Comparison of ENCODE assay signal across 8 cellular contexts in genomic region chr11:832529-833113, GRCh38. TPM values are rescaled to one million over a fixed set of nuclear protein-coding genes. Genes with fewer than 3 reads are reported as not detected.
A peak's percentile ranks its signal among the peaks of the same experiment; 100 is the strongest.
DNase-seq lines count a peak whose midpoint lies in the region; ATAC-seq and TF ChIP-seq lines count a peak whose summit lies in the region.

Gene CD151 (plus strand): TSS chr11:832952. CDS start chr11:836070, 3,118 bp downstream.

- CTCF ChIA-PET in activated CD8-positive, alpha-beta T cell treated with anti-CD3 and anti-CD28 coated beads for 36 hours (lab: Charles Lee), result interaction anchor here (1.2 to 2.4 kb wide), 2 partner anchors 13 to 106 kb away, joined by 3 to 11 read pairs; partner anchors contain the start of gene PNPLA2

- no peak for TF ChIP-seq EP300 in upper lobe of left lung (IDR thresholded peaks at IDR 0.05)

- no peak for TF ChIP-seq CTCF in activated CD8-positive, alpha-beta T cell treated with anti-CD3 and anti-CD28 coated beads for 36 hours (IDR thresholded peaks at IDR 0.05)
- TF ChIP-seq CTCF in epithelial cell of proximal tubule (conservative IDR thresholded peaks at IDR 0.05; ENCODE audit: low read depth, low read length) (no peak), upper lobe of left lung (IDR thresholded peaks at IDR 0.05) (peak in 1 of 6 experiments; percentile 20)

- DNase-seq in GM19238 (ENCODE audit: insufficient read length, low spot score), result peak; percentile 75
- peak; percentile 61 for DNase-seq in NAMALWA (ENCODE audit: low spot score)
- peak; percentile 66 for DNase-seq in activated CD8-positive, alpha-beta T cell treated with anti-CD3 and anti-CD28 coated beads for 36 hours
- DNase-seq in epithelial cell of proximal tubule (ENCODE audit: low read depth), result no peak
- peak in 1 of 2 donors; percentile 92 for DNase-seq in upper lobe of left lung
- no peak for DNase-seq in DMS79 (lab: John Stamatoyannopoulos, UW)

- H4K20me1 ChIP-seq in BLaER1 treated with 17β-estradiol and CSF1 and Interleukin-3, amounts not matched to agents 10 nM and 100 nM, result peaks cover 31 to 93% (median 88%) of the 10 kb centered on the region in 11 experiments

- peak within 1 kb of the TSS; percentile 64 for H3K4me3 Mint-ChIP-seq in activated CD8-positive, alpha-beta T cell treated with anti-CD3 and anti-CD28 coated beads for 36 hours

- ATAC-seq in activated CD8-positive, alpha-beta T cell treated with anti-CD3 and anti-CD28 coated beads for 36 hours, result peak; percentile 46
- ATAC-seq in upper lobe of left lung (ENCODE audit: low FRiP score in 2 of 2), result peak in 1 of 2 donors; percentile 70

- H3K27me3 Mint-ChIP-seq in activated CD8-positive, alpha-beta T cell treated with anti-CD3 and anti-CD28 coated beads for 36 hours, result peaks cover 37% of the 10 kb centered on the region

- H3K36me3 Mint-ChIP-seq in activated CD8-positive, alpha-beta T cell treated with anti-CD3 and anti-CD28 coated beads for 36 hours (ENCODE audit: low read depth), result no peaks in the 10 kb centered on the region

- WGBS in upper lobe of left lung, 2 donors, result 2% methylated on average over 21 of the region's 67 CpGs; no CpG with 5 or more reads in 1 of the 2 donors

- H3K36me3 ChIP-seq in BLaER1 treated with 17β-estradiol and CSF1 and Interleukin-3, amounts not matched to agents 10 nM and 100 nM, result peaks cover 14 to 17% (median 15%) of the 10 kb centered on the region in 11 experiments
- peaks cover 11% of the 10 kb centered on the region for H3K36me3 ChIP-seq in mucosa of stomach (ENCODE audit: control insufficient read depth, insufficient read depth, low read length)
- H3K36me3 ChIP-seq in upper lobe of left lung, result peaks cover under 1 to 20% (median 19%) of the 10 kb centered on the region in 4 donors

- no peak for TF ChIP-seq POLR2A in upper lobe of left lung (IDR thresholded peaks at IDR 0.05)

- peak within 1 kb of the TSS; percentile 93 to 100 (median 100) for H3K4me2 ChIP-seq in BLaER1 treated with 17β-estradiol and CSF1 and Interleukin-3, amounts not matched to agents 10 nM and 100 nM

- intact Hi-C loops in activated CD8-positive, alpha-beta T cell treated with anti-CD3 and anti-CD28 coated beads for 36 hours (cut with micrococcal nuclease), result no loop called here

- H3K4me3 ChIP-seq in BLaER1 treated with 17β-estradiol and CSF1 and Interleukin-3, amounts not matched to agents 10 nM and 100 nM, result peak within 1 kb of the TSS; percentile 71 to 86 (median 74)
- H3K4me3 ChIP-seq in epithelial cell of proximal tubule (ENCODE audit: low read depth, low read length), result peak within 1 kb of the TSS; percentile 72
- peak within 1 kb of the TSS; percentile 63 for H3K4me3 ChIP-seq in mucosa of stomach (ENCODE audit: low read length)
- H3K4me3 ChIP-seq in upper lobe of left lung, result peak within 1 kb of the TSS; percentile 52 to 95 (median 81)

- H3K9me3 ChIP-seq in BLaER1 treated with 17β-estradiol and CSF1 and Interleukin-3, amounts not matched to agents 10 nM and 100 nM (replicated peaks in 1 of 11), result no peaks in the 10 kb centered on the region
- H3K9me3 ChIP-seq in mucosa of stomach (ENCODE audit: control insufficient read depth, low read length) (no peaks in the 10 kb centered on the region), upper lobe of left lung (no peaks in the 10 kb centered on the region)

- peak within 1 kb of the TSS; percentile 43 to 83 (median 77) for H3K27ac ChIP-seq in BLaER1 treated with 17β-estradiol and CSF1 and Interleukin-3, amounts not matched to agents 10 nM and 100 nM
- H3K27ac ChIP-seq in upper lobe of left lung, result peak within 1 kb of the TSS; percentile 87 to 94 (median 92)

- H3K27me3 ChIP-seq in BLaER1 treated with 17β-estradiol and CSF1 and Interleukin-3, amounts not matched to agents 10 nM and 100 nM, result peaks cover 50 to 71% (median 58%) of the 10 kb centered on the region in 11 experiments
- H3K27me3 ChIP-seq in mucosa of stomach (ENCODE audit: control insufficient read depth, insufficient read depth, low read length), result peaks cover 19% of the 10 kb centered on the region
- H3K27me3 ChIP-seq in upper lobe of left lung, result peaks cover 0 to 4% (median 0%) of the 10 kb centered on the region in 4 donors

- H3K27ac Mint-ChIP-seq in activated CD8-positive, alpha-beta T cell treated with anti-CD3 and anti-CD28 coated beads for 36 hours, result no peak within 1 kb of the TSS

- H3K9me3 Mint-ChIP-seq in activated CD8-positive, alpha-beta T cell treated with anti-CD3 and anti-CD28 coated beads for 36 hours, result no peaks in the 10 kb centered on the region

- peaks cover 34% of the 10 kb centered on the region for H3K4me1 Mint-ChIP-seq in activated CD8-positive, alpha-beta T cell treated with anti-CD3 and anti-CD28 coated beads for 36 hours (ENCODE audit: low read depth)

- peaks cover 70 to 83% (median 73%) of the 10 kb centered on the region in 10 experiments for H3K4me1 ChIP-seq in BLaER1 treated with 17β-estradiol and CSF1 and Interleukin-3, amounts not matched to agents 10 nM and 100 nM
- peaks cover 74% of the 10 kb centered on the region for H3K4me1 ChIP-seq in mucosa of stomach (ENCODE audit: control insufficient read depth, insufficient read depth, low read length)
- H3K4me1 ChIP-seq in upper lobe of left lung, result peaks cover 72 to 92% (median 78%) of the 10 kb centered on the region in 4 donors

- POLR2A ChIA-PET in activated CD8-positive, alpha-beta T cell treated with anti-CD3 and anti-CD28 coated beads for 36 hours (lab: Charles Lee), result interaction anchor here (1.0 to 21.1 kb wide), 3 partner anchors 9 to 17 kb away, joined by 3 to 273 read pairs (median 81); partner anchors contain the start of genes PNPLA2, POLR2L, RPLP2 and TSPAN4

- H3K9ac ChIP-seq in BLaER1 treated with 17β-estradiol and CSF1 and Interleukin-3, amounts not matched to agents 10 nM and 100 nM, result peak within 1 kb of the TSS; percentile 74 to 92 (median 84)
- H3K9ac ChIP-seq in mucosa of stomach (ENCODE audit: low read length), result peak within 1 kb of the TSS; percentile 90

RNA-seq across cellular contexts. Expression of gene CD151, which starts in this region (rescaled TPM):
- total RNA-seq in activated CD8-positive, alpha-beta T cell treated with anti-CD3 and anti-CD28 coated beads for 36 hours, result 10 to 100 TPM; 45.9 to 46.5 TPM
- total RNA-seq in epithelial cell of proximal tubule (538 and 626 TPM in 2 replicates), upper lobe of left lung (100 to 1,000 TPM; 179 to 545 (median 421) TPM)

Comparison
In these comparisons a context has a peak if more than half of its experiments do, and no peak if none do; other contexts are left out.
1. DNase-seq: peak in GM19238 (single experiment), NAMALWA (single experiment) and activated CD8-positive, alpha-beta T cell treated with anti-CD3 and anti-CD28 coated beads for 36 hours (single experiment); none in epithelial cell of proximal tubule (single experiment) and DMS79 (single experiment).
2. Peak in every context shown above with its lines, with median percentiles within 50 percentile points of each other: H3K4me3 ChIP-seq.